18 cellular contexts compared by ENCODE assay signal in genomic region chr15:101482526-101483371, GRCh38. TPM values are rescaled to one million over a fixed set of nuclear protein-coding genes. Genes with fewer than 3 reads are reported as not detected.
DNase-seq lines count a peak whose midpoint lies in the region; FAIRE-seq and TF ChIP-seq lines count a peak whose summit lies in the region.
"Had no signal": no experiment of that assay in that cellular context is flagged by ENCODE, and none has a peak within 500 bp of the region (broad histone marks: within the 10 kb centered on the region; RNA-seq: fewer than 3 reads in every experiment).

No MANE protein-coding gene starts in this region.

- no peaks in the 10 kb centered on the region for H3K4me1 ChIP-seq in HEK293 (ENCODE audit: control insufficient read depth, insufficient read depth, low read length)
- peaks cover 0 to 69% (median 21%) of the 10 kb centered on the region in 6 donors for H3K4me1 ChIP-seq in spleen
- peaks cover 4% of the 10 kb centered on the region in 2 donors for H3K4me1 ChIP-seq in kidney (ENCODE audit: control insufficient read depth in 1 of 2, insufficient read depth in 1 of 2, low read depth in 1 of 2, low read length in 2 of 2)

- H3K36me3 ChIP-seq in HEK293 (ENCODE audit: control insufficient read depth in 2 of 2, insufficient read depth in 1 of 2, low read length in 2 of 2) (peaks cover 11 to 43% of the 10 kb centered on the region in 2 experiments; a peak in 2 of 3 replicates), spleen (peaks cover 0 to 27% (median 0%) of the 10 kb centered on the region in 6 donors), kidney (ENCODE audit: control insufficient read depth in 1 of 2, insufficient read depth in 2 of 2, low read length in 2 of 2) (no peaks in the 10 kb centered on the region)
- H3K36me3 ChIP-seq: esophagus muscularis mucosa had no signal

- CTCF ChIA-PET in HEK293 (lab: Yijun Ruan, JAX), result interaction anchor here (0.5 to 2.0 kb wide), 2 partner anchors 20 to 1706 kb away, joined by 3 to 6 read pairs; no protein-coding TSS in a partner anchor

- POLR2A ChIA-PET in HEK293 (lab: Yijun Ruan, JAX), result interaction anchor here (0.5 kb wide), 1 partner anchor 118 kb away, joined by 8 read pairs; no protein-coding TSS in a partner anchor

- intact Hi-C loops in spleen (cut with DNase I; ENCODE audit: low total_unique reads) (no loop called here), kidney (cut with DNase I) (no loop called here)

- TF ChIP-seq CTCF in HEK293 (tag by site-specific recombination; IDR thresholded peaks at IDR 0.05) (no peak), spleen (IDR thresholded peaks at IDR 0.05 in 8 of 11, conservative IDR thresholded peaks at IDR 0.05 in 3 of 11) (no peak), kidney (IDR thresholded peaks at IDR 0.05; ENCODE audit: borderline replicate concordance, extremely low read depth, insufficient read depth) (no peak)

- H3K4me3 ChIP-seq in HEK293 (ENCODE audit: low read depth, low read length), result no peak overlapping the region
- H3K4me3 ChIP-seq in spleen, result peak overlapping the region in 2 of 8 donors; percentile 1 to 31
- H3K4me3 ChIP-seq in kidney (ENCODE audit: low read length in 2 of 2), result no peak overlapping the region
- H3K4me3 ChIP-seq: esophagus muscularis mucosa, lung, skin epidermis had no signal

- H3K27me3 ChIP-seq in spleen (replicated peaks in 1 of 7), result peaks cover 0 to 23% (median 0%) of the 10 kb centered on the region in 7 donors

- no peak for FAIRE-seq in HTR-8/SVneo (lab: Jason Lieb, UNC)
- no peak for FAIRE-seq in kidney (lab: Jason Lieb, UNC)

- H3K9ac ChIP-seq in kidney (ENCODE audit: low read length in 2 of 2), result no peak overlapping the region

- WGBS in spleen, 5 donors, result 74 to 89% (median 81%) methylated on average over 17 to 21 of the region's 21 CpGs

- TF ChIP-seq POLR2A in spleen (IDR thresholded peaks at IDR 0.05), result no peak

- peak; percentile 75 for DNase-seq in kidney tubule cell (ENCODE audit: low spot score)
- no peak for DNase-seq in spleen
- DNase-seq in Ammon's horn (ENCODE audit: low spot score), result no peak
- DNase-seq in HTR-8/SVneo (ENCODE audit: insufficient read length, low spot score), result no peak
- DNase-seq in kidney, result no peak
- DNase-seq: activated CD4-positive, alpha-beta T cell treated with anti-CD3 and anti-CD28 coated beads for 1 hour; activated naive CD8-positive, alpha-beta T cell treated with anti-CD3 and anti-CD28 coated beads, Interleukin-2, amount 50 U/mL, for 24 hours; activated T-cell treated with anti-CD3 and anti-CD28 coated beads for 4 hours; cerebellar nuclear complex; hippocampal formation; NCI-H1694; NCI-H69; stimulated activated naive CD8-positive, alpha-beta T cell treated with anti-CD3 and anti-CD28 coated beads, Interleukin-15, amount 100 ng/mL, for 72 hours had no signal

- H3K27ac ChIP-seq in HEK293 (ENCODE audit: extremely low read depth, low read depth, low read length), result no peak overlapping the region
- H3K27ac ChIP-seq in cingulate gyrus (ENCODE audit: low read depth, low read length), result peak overlapping the region; percentile 97
- H3K27ac ChIP-seq in spleen, result peak overlapping the region in 6 of 8 donors; percentile 7 to 59 (median 35)
- H3K27ac ChIP-seq in kidney (ENCODE audit: low read depth in 2 of 2, low read length in 2 of 2), result no peak overlapping the region
- H3K27ac ChIP-seq: esophagus muscularis mucosa, skin epidermis had no signal

- H3K9me3 ChIP-seq in HEK293 (ENCODE audit: control insufficient read depth, insufficient read depth, low read depth, low read length) (no peaks in the 10 kb centered on the region), spleen (no peaks in the 10 kb centered on the region), kidney (ENCODE audit: control insufficient read depth in 1 of 2, low read length in 2 of 2) (no peaks in the 10 kb centered on the region)
- H3K9me3 ChIP-seq: esophagus muscularis mucosa had no signal

TF ChIP-seq in HEK293, 187 proteins besides CTCF, POLR2A, EP300 and RAD21:
- TF ChIP-seq ZBTB21 (tag by site-specific recombination; IDR thresholded peaks at IDR 0.05) (no peak), ZNF10 (tag by site-specific recombination; IDR thresholded peaks at IDR 0.05) (0 out of 2 replicates have a peak, but pooled peaks have one; percentile 40), ZNF324 (tag by site-specific recombination; IDR thresholded peaks at IDR 0.05) (no peak), ZNF560 (tag by site-specific recombination; IDR thresholded peaks at IDR 0.05; ENCODE audit: borderline replicate concordance) (no peak), ZNF362 (tag by site-specific recombination; IDR thresholded peaks at IDR 0.05) (no peak), ZBTB1 (tag by site-specific recombination; IDR thresholded peaks at IDR 0.05) (no peak)

RNA-seq across cellular contexts. Expression of gene PCSK6, which starts 6.8 kb away (rescaled TPM):
- total RNA-seq in spleen (100 to 1,000 TPM; 167 to 403 (median 304) TPM), kidney (7.3 TPM)
- polyA plus RNA-seq in spleen (10 to 100 TPM in 2 of 3 donors, 1 to 10 TPM in 1; 10.0 to 39.8 (median 21.7) TPM), kidney (ENCODE audit: insufficient read depth, low read depth, low replicate concordance) (3.8 TPM)

Comparison
In these comparisons a context has a peak if more than half of its experiments do, and no peak if none do; other contexts are left out.
1. H3K27ac ChIP-seq: peak in cingulate gyrus (single experiment) and spleen (6 of 8); none in HEK293 (single experiment) and kidney (0 of 2).
2. RNA of gene PCSK6, which starts 6.8 kb away (total RNA-seq): 167 to 403 TPM in spleen; 7.3 TPM in kidney (single experiment); every median in the first group is over 10 times any median in the second.